Comparison of ENCODE assay signal across 1 cellular context in the genomic region with DNA sequence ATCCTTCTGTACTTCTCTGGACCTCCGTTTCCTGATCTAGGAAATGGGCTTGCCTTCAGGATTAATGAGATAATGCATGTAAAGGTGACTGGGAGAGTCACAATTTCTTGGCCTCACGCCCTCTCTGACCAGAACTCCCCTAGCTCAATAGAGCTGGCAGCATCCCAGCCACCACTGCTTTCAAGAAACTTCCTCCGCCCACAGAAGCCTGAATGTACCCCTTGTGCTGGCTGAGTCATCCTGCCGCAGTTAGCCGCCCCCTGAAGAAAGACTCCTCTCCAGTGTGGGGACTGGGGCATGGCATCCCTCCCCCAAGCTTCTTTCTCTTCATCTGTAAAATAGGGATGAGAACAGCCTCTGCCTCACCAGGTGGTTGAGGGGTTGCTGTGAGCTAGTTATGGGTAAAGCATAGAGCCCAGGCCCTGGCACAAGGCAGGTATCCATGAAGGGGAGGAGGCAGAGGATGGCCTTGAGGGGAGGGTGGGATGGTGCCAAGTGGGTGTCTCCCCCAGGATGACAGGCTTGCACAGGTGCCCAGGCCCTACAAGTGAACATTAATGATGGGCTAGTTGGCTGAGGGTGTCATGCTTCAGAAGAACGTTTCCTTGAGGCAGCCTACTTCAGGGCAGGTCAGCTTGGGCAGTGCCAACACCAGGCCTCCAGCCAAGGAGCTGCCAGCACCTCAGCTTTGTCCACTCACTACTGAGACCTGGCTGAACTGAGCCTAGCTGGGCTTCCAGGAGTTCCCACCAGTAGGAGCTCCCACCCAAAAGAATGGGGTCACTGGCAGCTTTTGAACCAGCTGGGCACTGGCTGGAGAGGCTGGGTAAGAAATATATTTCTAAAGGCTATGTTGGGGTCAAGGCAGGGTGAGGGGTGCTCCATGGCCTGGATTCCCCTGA.
TF ChIP-seq lines count a peak whose summit lies in the region.

No MANE protein-coding gene starts in this region.

TF ChIP-seq in HEK293, 187 proteins besides CTCF, POLR2A, EP300 and RAD21 (continued from another document):
- TF ChIP-seq, protein P1, sequence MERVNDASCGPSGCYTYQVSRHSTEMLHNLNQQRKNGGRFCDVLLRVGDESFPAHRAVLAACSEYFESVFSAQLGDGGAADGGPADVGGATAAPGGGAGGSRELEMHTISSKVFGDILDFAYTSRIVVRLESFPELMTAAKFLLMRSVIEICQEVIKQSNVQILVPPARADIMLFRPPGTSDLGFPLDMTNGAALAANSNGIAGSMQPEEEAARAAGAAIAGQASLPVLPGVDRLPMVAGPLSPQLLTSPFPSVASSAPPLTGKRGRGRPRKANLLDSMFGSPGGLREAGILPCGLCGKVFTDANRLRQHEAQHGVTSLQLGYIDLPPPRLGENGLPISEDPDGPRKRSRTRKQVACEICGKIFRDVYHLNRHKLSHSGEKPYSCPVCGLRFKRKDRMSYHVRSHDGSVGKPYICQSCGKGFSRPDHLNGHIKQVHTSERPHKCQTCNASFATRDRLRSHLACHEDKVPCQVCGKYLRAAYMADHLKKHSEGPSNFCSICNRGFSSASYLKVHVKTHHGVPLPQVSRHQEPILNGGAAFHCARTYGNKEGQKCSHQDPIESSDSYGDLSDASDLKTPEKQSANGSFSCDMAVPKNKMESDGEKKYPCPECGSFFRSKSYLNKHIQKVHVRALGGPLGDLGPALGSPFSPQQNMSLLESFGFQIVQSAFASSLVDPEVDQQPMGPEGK (tag by site-specific recombination; IDR thresholded peaks at IDR 0.05) = peak; percentile 37; the same call in 1 of the 2 replicates
- peak; percentile 22; the same call in 1 of the 2 replicates for TF ChIP-seq ZIC2 (tag by site-specific recombination; IDR thresholded peaks at IDR 0.05)
